Comparison of ENCODE assay signal across 8 cellular contexts in genomic region chr2:197307933-197308521, GRCh38. TPM values are rescaled to one million over a fixed set of nuclear protein-coding genes. Genes with fewer than 3 reads are reported as not detected.
A peak's percentile ranks its signal among the peaks of the same experiment; 100 is the strongest.
DNase-seq lines count a peak whose midpoint lies in the region; ATAC-seq and TF ChIP-seq lines count a peak whose summit lies in the region.

No MANE protein-coding gene starts in this region.

- H3K36me3 Mint-ChIP-seq in T-helper 17 cell (ENCODE audit: low read depth) (no peaks in the 10 kb centered on the region), WTC11 (no peaks in the 10 kb centered on the region)

- H3K4me1 Mint-ChIP-seq in T-helper 17 cell (peaks cover 51% of the 10 kb centered on the region), WTC11 (peaks cover 9% of the 10 kb centered on the region)

- H3K9me3 ChIP-seq in BLaER1 treated with 17β-estradiol and CSF1 and Interleukin-3, amounts not matched to agents 10 nM and 100 nM (replicated peaks in 1 of 11): no peaks in the 10 kb centered on the region
- H3K9me3 ChIP-seq in T-helper 17 cell (ENCODE audit: control insufficient read depth, low read length, poor library complexity, severe bottlenecking) (no peaks in the 10 kb centered on the region), esophagus squamous epithelium (no peaks in the 10 kb centered on the region)

- TF ChIP-seq CTCF in esophagus squamous epithelium (IDR thresholded peaks at IDR 0.05) (no peak), WTC11 (IDR thresholded peaks at IDR 0.05) (no peak)

- intact Hi-C loops in esophagus squamous epithelium (cut with DNase I): no loop called here

- DNase-seq in T-helper 17 cell: no peak
- DNase-seq in esophagus squamous epithelium (lab: John Stamatoyannopoulos, UW): no peak
- no peak for DNase-seq in SHP77 treated with DMSO at 0.1 percent for 48 hours (lab: John Stamatoyannopoulos, UW)
- DNase-seq in glomerular visceral epithelial cell (ENCODE audit: extremely low spot score): no peak
- DNase-seq in WTC11 (ENCODE audit: low spot score): no peak
- DNase-seq in cerebellar cortex (ENCODE audit: low spot score): no peak

- WGBS in esophagus squamous epithelium, 2 donors: 68 to 86% methylated on average over 7 of the region's 7 CpGs

- peaks cover 0 to 50% (median 43%) of the 10 kb centered on the region in 11 experiments; a peak in 19 of 22 replicates for H3K27me3 ChIP-seq in BLaER1 treated with 17β-estradiol and CSF1 and Interleukin-3, amounts not matched to agents 10 nM and 100 nM
- H3K27me3 ChIP-seq in esophagus squamous epithelium: no peaks in the 10 kb centered on the region

- TF ChIP-seq POLR2A in esophagus squamous epithelium (IDR thresholded peaks at IDR 0.05): peak in 1 of 4 donors; percentile 28

- no peaks in the 10 kb centered on the region for H3K9me3 Mint-ChIP-seq in WTC11

- H3K4me1 ChIP-seq in BLaER1 treated with 17β-estradiol and CSF1 and Interleukin-3, amounts not matched to agents 10 nM and 100 nM: peaks cover 15 to 71% (median 56%) of the 10 kb centered on the region in 10 experiments
- peaks cover 0 to 64% (median 13%) of the 10 kb centered on the region in 3 donors for H3K4me1 ChIP-seq in esophagus squamous epithelium

- ATAC-seq in GM19463 (IDR thresholded peaks at IDR 0.05; ENCODE audit: unreplicated experiment): peak; percentile 16
- ATAC-seq in T-helper 17 cell: peak; percentile 7
- ATAC-seq in WTC11: no peak

- H3K4me3 ChIP-seq in BLaER1 treated with 17β-estradiol and CSF1 and Interleukin-3, amounts not matched to agents 10 nM and 100 nM: peak overlapping the region in 4 of 10 experiments; percentile 17 to 93 (median 92); a peak in 7 of 20 replicates
- peak overlapping the region in 2 of 4 donors; percentile 69 to 84 for H3K4me3 ChIP-seq in esophagus squamous epithelium

- H3K27ac Mint-ChIP-seq in T-helper 17 cell (peak overlapping the region; percentile 99), WTC11 (no peak overlapping the region)

- peak overlapping the region in 7 of 11 experiments; percentile 51 to 97 (median 91); a peak in 14 of 22 replicates for H3K4me2 ChIP-seq in BLaER1 treated with 17β-estradiol and CSF1 and Interleukin-3, amounts not matched to agents 10 nM and 100 nM

- H3K36me3 ChIP-seq in BLaER1 treated with 17β-estradiol and CSF1 and Interleukin-3, amounts not matched to agents 10 nM and 100 nM: peaks cover 0 to under 1% (median 0%) of the 10 kb centered on the region in 11 experiments; a peak in 2 of 22 replicates
- no peaks in the 10 kb centered on the region for H3K36me3 ChIP-seq in esophagus squamous epithelium

- H3K4me3 Mint-ChIP-seq in T-helper 17 cell (peak overlapping the region; percentile 93), WTC11 (no peak overlapping the region)

- H3K9ac ChIP-seq in BLaER1 treated with 17β-estradiol and CSF1 and Interleukin-3, amounts not matched to agents 10 nM and 100 nM: peak overlapping the region in 5 of 11 experiments; percentile 62 to 91 (median 78); a peak in 10 of 22 replicates

- H4K20me1 ChIP-seq in BLaER1 treated with 17β-estradiol and CSF1 and Interleukin-3, amounts not matched to agents 10 nM and 100 nM: peaks cover 0 to 9% (median 0%) of the 10 kb centered on the region in 11 experiments; a peak in 4 of 22 replicates

- CTCF ChIA-PET in WTC11 (lab: Charles Lee): no interaction called here

- H3K27ac ChIP-seq in BLaER1 treated with 17β-estradiol and CSF1 and Interleukin-3, amounts not matched to agents 10 nM and 100 nM: peak overlapping the region in 7 of 11 experiments; percentile 48 to 92 (median 88); a peak in 13 of 22 replicates
- H3K27ac ChIP-seq in esophagus squamous epithelium: peak overlapping the region; percentile 47 to 89 (median 80)

- no peaks in the 10 kb centered on the region for H3K27me3 Mint-ChIP-seq in T-helper 17 cell
- H3K27me3 Mint-ChIP-seq in WTC11 (ENCODE audit: low read depth): peaks cover 57% of the 10 kb centered on the region

- POLR2A ChIA-PET in WTC11 (lab: Charles Lee): interaction anchor here (1.0 kb wide), 1 partner anchor 12 kb away, joined by 5 read pairs; no protein-coding TSS in a partner anchor

TF ChIP-seq in WTC11, 78 proteins besides CTCF, POLR2A, EP300 and RAD21 (continues in another document):
- TF ChIP-seq ELF4 (CRISPR knock-in tag; IDR thresholded peaks at IDR 0.05; ENCODE audit: low read depth) (no peak), ARID4B (CRISPR knock-in tag; IDR thresholded peaks at IDR 0.05; ENCODE audit: borderline replicate concordance) (no peak), ZNF416 (CRISPR knock-in tag; IDR thresholded peaks at IDR 0.05) (no peak), ATF2 (CRISPR knock-in tag; IDR thresholded peaks at IDR 0.05; ENCODE audit: borderline replicate concordance, low read depth) (no peak), ZBTB21 (CRISPR knock-in tag; IDR thresholded peaks at IDR 0.05; ENCODE audit: borderline replicate concordance) (no peak), ZNF263 (CRISPR knock-in tag; IDR thresholded peaks at IDR 0.05; ENCODE audit: low read depth) (no peak), ZNF219 (CRISPR knock-in tag; IDR thresholded peaks at IDR 0.05; ENCODE audit: borderline replicate concordance) (no peak), NR2C2 (CRISPR knock-in tag; IDR thresholded peaks at IDR 0.05) (no peak), ZNF671 (CRISPR knock-in tag; IDR thresholded peaks at IDR 0.05) (no peak), FOXJ3 (CRISPR knock-in tag; IDR thresholded peaks at IDR 0.05; ENCODE audit: borderline replicate concordance) (no peak), ZNF232 (CRISPR knock-in tag; IDR thresholded peaks at IDR 0.05) (no peak), CREB1 (CRISPR knock-in tag; IDR thresholded peaks at IDR 0.05) (no peak), NFATC4 (CRISPR knock-in tag; IDR thresholded peaks at IDR 0.05) (no peak), GRHL2 (CRISPR knock-in tag; IDR thresholded peaks at IDR 0.05; ENCODE audit: insufficient replicate concordance, severe bottlenecking) (no peak), GTF2I (CRISPR knock-in tag; conservative IDR thresholded peaks at IDR 0.05) (no peak)

RNA-seq across cellular contexts. Expression of gene ANKRD44, which starts 2.6 kb away (rescaled TPM):
- total RNA-seq in T-helper 17 cell (100 to 1,000 TPM; 232 to 246 TPM), esophagus squamous epithelium (10 to 100 TPM in 2 of 4 donors, 1 to 10 TPM in 2; 4.5 to 54.0 (median 11.4) TPM), WTC11 (2021) (0.68 to 0.85 TPM (median 0.71 TPM) in 3 replicates)

Comparison
In these comparisons a context has a peak if more than half of its experiments do, and no peak if none do; other contexts are left out.
1. RNA of gene ANKRD44, which starts 2.6 kb away (total RNA-seq): 232 to 246 TPM in T-helper 17 cell; 4.5 to 54.0 TPM in esophagus squamous epithelium and 0.68 to 0.85 TPM in WTC11; every median in the first group is over 4 times any median in the second.